ENCODE assay signal across 8 cellular contexts in the genomic region with DNA sequence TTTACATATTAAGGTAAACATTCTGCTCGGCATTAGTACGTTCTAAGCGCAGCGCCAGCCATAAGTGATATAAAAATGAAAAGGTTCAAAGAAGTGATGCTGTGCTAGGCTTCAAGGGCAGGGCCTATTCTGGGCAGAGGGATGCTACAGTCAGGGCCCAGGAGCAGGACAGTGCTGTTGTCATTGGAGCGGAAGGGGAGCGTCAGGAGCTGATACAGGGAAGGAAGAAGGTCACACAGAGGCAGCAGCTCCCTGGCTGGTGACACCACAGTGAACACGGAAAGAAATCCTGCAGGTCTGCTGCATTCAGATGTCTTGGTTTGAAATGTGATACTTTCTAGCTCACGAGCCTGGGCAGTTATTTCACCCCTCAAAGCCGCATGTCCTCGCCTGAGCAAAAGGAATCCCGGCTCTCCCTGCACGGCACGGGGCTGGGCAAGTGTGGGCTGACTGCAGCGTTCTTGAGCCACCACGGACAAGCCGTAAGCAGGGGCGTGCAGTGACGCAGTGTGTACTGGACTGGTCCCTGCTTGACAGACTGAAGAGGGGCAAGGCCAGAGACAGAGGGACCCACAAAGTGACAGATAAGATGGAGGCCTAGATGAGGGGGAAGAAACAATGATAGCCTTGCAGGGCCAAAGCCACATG.
"Had no signal": no experiment of that assay in that cellular context is flagged by ENCODE, and none has a peak within 500 bp of the region (broad histone marks: within the 10 kb centered on the region; RNA-seq: fewer than 3 reads in every experiment).

No MANE protein-coding gene starts in this region.

- H3K4me1 Mint-ChIP-seq: activated naive CD8-positive, alpha-beta T cell treated with anti-CD3 and anti-CD28 coated beads for 36 hours had no signal

- H3K4me3 ChIP-seq: breast epithelium, gastroesophageal sphincter had no signal

- H3K27ac ChIP-seq: breast epithelium, gastroesophageal sphincter had no signal

- ATAC-seq: activated CD4-positive, CD25-positive, alpha-beta regulatory T cell treated with anti-CD3 and anti-CD28 coated beads, Interleukin-2, amount 50 U/mL, for 24 hours; gastroesophageal sphincter had no signal

- H3K4me3 Mint-ChIP-seq: activated naive CD8-positive, alpha-beta T cell treated with anti-CD3 and anti-CD28 coated beads for 36 hours had no signal

- H3K36me3 ChIP-seq: breast epithelium had no signal

- H3K27me3 Mint-ChIP-seq: activated naive CD8-positive, alpha-beta T cell treated with anti-CD3 and anti-CD28 coated beads for 36 hours had no signal

- H3K4me1 ChIP-seq: breast epithelium had no signal

- H3K27me3 ChIP-seq: breast epithelium, gastroesophageal sphincter had no signal

- H3K9me3 ChIP-seq: breast epithelium, gastroesophageal sphincter had no signal

- DNase-seq: activated naive CD8-positive, alpha-beta T cell treated with anti-CD3 and anti-CD28 coated beads for 36 hours; stimulated activated CD4-positive, alpha-beta T cell treated with anti-CD3 and anti-CD28 coated beads, Interleukin-2, amount 100 ng/mL, for 24 hours; stimulated activated naive CD4-positive, alpha-beta T cell; substantia nigra; trophoblast cell had no signal

- H3K9me3 Mint-ChIP-seq: activated naive CD8-positive, alpha-beta T cell treated with anti-CD3 and anti-CD28 coated beads for 36 hours had no signal

- H3K27ac Mint-ChIP-seq: activated naive CD8-positive, alpha-beta T cell treated with anti-CD3 and anti-CD28 coated beads for 36 hours had no signal
